14 cellular contexts compared by ENCODE assay signal in genomic region chr11:113261709-113262475, GRCh38. TPM values are rescaled to one million over a fixed set of nuclear protein-coding genes. Genes with fewer than 3 reads are reported as not detected.
DNase-seq lines count a peak whose midpoint lies in the region; ATAC-seq, FAIRE-seq and TF ChIP-seq lines count a peak whose summit lies in the region.
"Had no signal": no experiment of that assay in that cellular context is flagged by ENCODE, and none has a peak within 500 bp of the region (broad histone marks: within the 10 kb centered on the region; RNA-seq: fewer than 3 reads in every experiment).

No MANE protein-coding gene starts in this region.

- H3K9ac ChIP-seq in neural progenitor cell = no peak overlapping the region

- DNase-seq in ELR (ENCODE audit: low read depth) (peak; percentile 33), RCC 7860 (ENCODE audit: low spot score) (peak; percentile 44), osteoblast (ENCODE audit: insufficient read length, low spot score, missing footprints) (peak; percentile 85), neural progenitor cell (ENCODE audit: low spot score) (no peak), WERI-Rb-1 (no peak), SKM-1 treated with dmso at 0.1 percent for 144 hours (lab: John Stamatoyannopoulos, UW; ENCODE audit: unreplicated experiment) (no peak)
- DNase-seq: activated CD4-positive, alpha-beta T cell treated with anti-CD3 and anti-CD28 coated beads, Interleukin-2, amount 10 ng/mL, durations not matched to agents 7 days and 5 days; CD4-positive, alpha-beta T cell; NK-92 treated with Interleukin-12 subunit alpha and Interleukin-12 subunit beta, amount 100 ng/mL, for 24 hours; stimulated activated CD4-positive, alpha-beta T cell treated with anti-CD3 and anti-CD28 coated beads, Interleukin-2, amount 100 ng/mL, for 24 hours had no signal

- H3K79me2 ChIP-seq in osteoblast (ENCODE audit: insufficient read depth, low read length) = no peaks in the 10 kb centered on the region
- H3K79me2 ChIP-seq in neural progenitor cell (ENCODE audit: low read depth) = no peaks in the 10 kb centered on the region

- no peak overlapping the region for H3K4me3 Mint-ChIP-seq in neural progenitor cell
- H3K4me3 Mint-ChIP-seq: activated CD4-positive, alpha-beta T cell treated with anti-CD3 and anti-CD28 coated beads, Interleukin-2, amount 10 ng/mL, durations not matched to agents 7 days and 5 days; CD4-positive, alpha-beta T cell had no signal

- no peak overlapping the region for H3K27ac Mint-ChIP-seq in neural progenitor cell
- H3K27ac Mint-ChIP-seq: activated CD4-positive, alpha-beta T cell treated with anti-CD3 and anti-CD28 coated beads, Interleukin-2, amount 10 ng/mL, durations not matched to agents 7 days and 5 days; CD4-positive, alpha-beta T cell; progenitor cell of endocrine pancreas had no signal

- H3K4me2 ChIP-seq in osteoblast (ENCODE audit: insufficient read depth, low read length) (no peak overlapping the region), neural progenitor cell (no peak overlapping the region)

- H3K4me1 ChIP-seq in osteoblast (ENCODE audit: insufficient read depth, low read length) (no peaks in the 10 kb centered on the region), neural progenitor cell (no peaks in the 10 kb centered on the region)

- H2AFZ ChIP-seq in osteoblast (ENCODE audit: low read length) (no peak overlapping the region), neural progenitor cell (replicated peaks) (no peak overlapping the region)

- H3K36me3 ChIP-seq in osteoblast (ENCODE audit: insufficient read depth, low read length) (no peaks in the 10 kb centered on the region), neural progenitor cell (no peaks in the 10 kb centered on the region), WERI-Rb-1 (peaks cover 25% of the 10 kb centered on the region)

- H3F3A ChIP-seq in neural progenitor cell (ENCODE audit: low read depth) = no peaks in the 10 kb centered on the region

- peaks cover 10% of the 10 kb centered on the region for H3K4me1 Mint-ChIP-seq in neural progenitor cell
- H3K4me1 Mint-ChIP-seq: activated CD4-positive, alpha-beta T cell treated with anti-CD3 and anti-CD28 coated beads, Interleukin-2, amount 10 ng/mL, durations not matched to agents 7 days and 5 days had no signal

- peak; percentile 5 for FAIRE-seq in RCC 7860 (lab: Jason Lieb, UNC)
- FAIRE-seq: HepG2 had no signal

- no peak for TF ChIP-seq CTCF in osteoblast (IDR thresholded peaks at IDR 0.05; ENCODE audit: extremely low read depth, low read depth, low read length)
- TF ChIP-seq CTCF in neural progenitor cell (IDR thresholded peaks at IDR 0.05) = no peak
- TF ChIP-seq CTCF in WERI-Rb-1 (IDR thresholded peaks at IDR 0.05; ENCODE audit: low read depth, low read length) = no peak

- H4K20me1 ChIP-seq in osteoblast (ENCODE audit: insufficient read depth, low read length) (no peaks in the 10 kb centered on the region), neural progenitor cell (ENCODE audit: low read depth) (no peaks in the 10 kb centered on the region)

- H3K9me3 Mint-ChIP-seq in neural progenitor cell = no peaks in the 10 kb centered on the region
- H3K9me3 Mint-ChIP-seq: activated CD4-positive, alpha-beta T cell treated with anti-CD3 and anti-CD28 coated beads, Interleukin-2, amount 10 ng/mL, durations not matched to agents 7 days and 5 days; CD4-positive, alpha-beta T cell had no signal

- ATAC-seq in esophagus mucosa (peak; percentile 43), HG03565 (IDR thresholded peaks at IDR 0.05; ENCODE audit: unreplicated experiment) (no peak)
- ATAC-seq: HepG2 had no signal

- H3K36me3 Mint-ChIP-seq in neural progenitor cell = peaks cover 12% of the 10 kb centered on the region

- H3K27ac ChIP-seq in osteoblast (ENCODE audit: low read depth, low read length) = no peak overlapping the region
- no peak overlapping the region for H3K27ac ChIP-seq in neural progenitor cell
- no peak overlapping the region for H3K27ac ChIP-seq in WERI-Rb-1

- peaks cover 5% of the 10 kb centered on the region for H3K27me3 ChIP-seq in osteoblast (ENCODE audit: insufficient read depth, low read length)
- no peaks in the 10 kb centered on the region for H3K27me3 ChIP-seq in neural progenitor cell
- no peaks in the 10 kb centered on the region for H3K27me3 ChIP-seq in WERI-Rb-1 (ENCODE audit: insufficient read depth, low read depth, severe bottlenecking)

- H3K9me3 ChIP-seq in osteoblast (ENCODE audit: low read depth, low read length) = no peaks in the 10 kb centered on the region
- no peaks in the 10 kb centered on the region for H3K9me3 ChIP-seq in neural progenitor cell (ENCODE audit: low read depth)
- no peaks in the 10 kb centered on the region for H3K9me3 ChIP-seq in WERI-Rb-1 (ENCODE audit: severe bottlenecking)

- no peaks in the 10 kb centered on the region for H3K27me3 Mint-ChIP-seq in neural progenitor cell (ENCODE audit: insufficient read depth, low read depth)
- H3K27me3 Mint-ChIP-seq: activated CD4-positive, alpha-beta T cell treated with anti-CD3 and anti-CD28 coated beads, Interleukin-2, amount 10 ng/mL, durations not matched to agents 7 days and 5 days had no signal

- H3K4me3 ChIP-seq in osteoblast (ENCODE audit: insufficient read depth, low read length) (no peak overlapping the region), neural progenitor cell (no peak overlapping the region), WERI-Rb-1 (ENCODE audit: low read depth, low read length) (no peak overlapping the region)

RNA-seq across cellular contexts. Expression of gene TTC12, which starts 52.5 kb away (rescaled TPM):
- total RNA-seq in esophagus mucosa = 11.8 TPM
- 21.4 and 23.9 TPM in 2 replicates for total RNA-seq in osteoblast
- total RNA-seq in neural progenitor cell (ENCODE audit: low replicate concordance) = 21.8 and 33.4 TPM in 2 replicates

Comparison
In these comparisons a context has a peak if more than half of its experiments do, and no peak if none do; other contexts are left out.
1. DNase-seq: peak in ELR (single experiment), RCC 7860 (single experiment) and osteoblast (single experiment); none in neural progenitor cell (single experiment), WERI-Rb-1 (single experiment) and SKM-1 treated with dmso at 0.1 percent for 144 hours (single experiment).